Comparison of ENCODE assay signal across 8 cellular contexts in genomic region chr1:37794372-37795339, GRCh38. TPM values are rescaled to one million over a fixed set of nuclear protein-coding genes. Genes with fewer than 3 reads are reported as not detected.
DNase-seq lines count a peak whose midpoint lies in the region; ATAC-seq and TF ChIP-seq lines count a peak whose summit lies in the region.

No MANE protein-coding gene starts in this region.

- intact Hi-C loops in Right ventricle myocardium superior (cut with DNase I), result no loop called here
- intact Hi-C loops in cardiac septum (cut with DNase I), result no loop called here
- intact Hi-C loops in breast epithelium (cut with DNase I; ENCODE audit: low total_unique reads), result no loop called here

- DNase-seq in Right ventricle myocardium superior (no peak), cardiac septum (ENCODE audit: low spot score) (no peak), breast epithelium (ENCODE audit: low spot score in 2 of 2) (no peak), NCI-H2029 (lab: John Stamatoyannopoulos, UW) (no peak), 8988T (no peak)
- no peak for DNase-seq in natural killer cell treated with Interleukin-12 subunit alpha and Interleukin-12 subunit beta and Interleukin-15 and Interleukin-18, amount 100 ng/mL, for 72 hours (ENCODE audit: low spot score)

- H3K27me3 Mint-ChIP-seq in natural killer cell treated with Interleukin-12 subunit alpha and Interleukin-12 subunit beta and Interleukin-15 and Interleukin-18, amount 100 ng/mL, for 72 hours, result peaks cover 10 to 18% of the 10 kb centered on the region in 2 donors

- H3K27me3 ChIP-seq in breast epithelium, result no peaks in the 10 kb centered on the region

- peaks cover 33% of the 10 kb centered on the region for H3K36me3 ChIP-seq in KOPT-K1 (ENCODE audit: insufficient read depth, low read length)
- H3K36me3 ChIP-seq in breast epithelium, result no peaks in the 10 kb centered on the region

- H3K27ac ChIP-seq in KOPT-K1 (ENCODE audit: low read depth, low read length, poor library complexity, severe bottlenecking) (peak overlapping the region; percentile 56), breast epithelium (no peak overlapping the region)

- TF ChIP-seq POLR2A in breast epithelium (IDR thresholded peaks at IDR 0.05), result no peak

- peaks cover 7 to 15% of the 10 kb centered on the region in 2 donors for H3K4me1 Mint-ChIP-seq in natural killer cell treated with Interleukin-12 subunit alpha and Interleukin-12 subunit beta and Interleukin-15 and Interleukin-18, amount 100 ng/mL, for 72 hours (ENCODE audit: low read depth in 2 of 2)

- H3K4me1 ChIP-seq in breast epithelium, result peaks cover 6 to 7% of the 10 kb centered on the region in 2 donors

- no peak overlapping the region for H3K27ac Mint-ChIP-seq in natural killer cell treated with Interleukin-12 subunit alpha and Interleukin-12 subunit beta and Interleukin-15 and Interleukin-18, amount 100 ng/mL, for 72 hours

- no peaks in the 10 kb centered on the region for H3K9me3 Mint-ChIP-seq in natural killer cell treated with Interleukin-12 subunit alpha and Interleukin-12 subunit beta and Interleukin-15 and Interleukin-18, amount 100 ng/mL, for 72 hours

- no peaks in the 10 kb centered on the region for H3K36me3 Mint-ChIP-seq in natural killer cell treated with Interleukin-12 subunit alpha and Interleukin-12 subunit beta and Interleukin-15 and Interleukin-18, amount 100 ng/mL, for 72 hours

- ATAC-seq in Right ventricle myocardium superior (ENCODE audit: poor library complexity), result peak; percentile 18
- ATAC-seq in natural killer cell treated with Interleukin-12 subunit alpha and Interleukin-12 subunit beta and Interleukin-15 and Interleukin-18, amount 100 ng/mL, for 72 hours, result peak; percentile 48 to 60
- ATAC-seq in GM21423 (IDR thresholded peaks at IDR 0.05; ENCODE audit: unreplicated experiment), result no peak

- TF ChIP-seq CTCF in breast epithelium (IDR thresholded peaks at IDR 0.05), result no peak

- peak overlapping the region; percentile 47 to 84 (median 61) for H3K4me3 ChIP-seq in breast epithelium

- H3K9me3 ChIP-seq in KOPT-K1 (ENCODE audit: insufficient read depth, low read length, poor library complexity, severe bottlenecking) (no peaks in the 10 kb centered on the region), breast epithelium (no peaks in the 10 kb centered on the region)

- peak overlapping the region; percentile 81 for H3K4me3 Mint-ChIP-seq in natural killer cell treated with Interleukin-12 subunit alpha and Interleukin-12 subunit beta and Interleukin-15 and Interleukin-18, amount 100 ng/mL, for 72 hours

RNA-seq across cellular contexts. Expression of gene MANEAL, which starts 1.0 kb away (rescaled TPM):
- total RNA-seq in Right ventricle myocardium superior, result 0.91 TPM
- 2.1 TPM for total RNA-seq in cardiac septum
- 1 to 10 TPM in 2 of 3 donors, under 1 TPM in 1; 0.64 to 3.7 (median 2.9) TPM for total RNA-seq in breast epithelium
- 1 to 10 TPM; 2.8 to 9.0 TPM for total RNA-seq in natural killer cell treated with Interleukin-12 subunit alpha and Interleukin-12 subunit beta and Interleukin-15 and Interleukin-18, amount 100 ng/mL, for 72 hours

RNA-seq across cellular contexts. Expression of gene C1orf122, which starts 12.9 kb away (rescaled TPM):
- total RNA-seq in Right ventricle myocardium superior (52.2 TPM), cardiac septum (52.1 TPM), breast epithelium (10 to 100 TPM; 58.5 to 64.6 (median 58.9) TPM)
- total RNA-seq in natural killer cell treated with Interleukin-12 subunit alpha and Interleukin-12 subunit beta and Interleukin-15 and Interleukin-18, amount 100 ng/mL, for 72 hours, result 10 to 100 TPM; 29.2 to 33.3 TPM

RNA-seq across cellular contexts. Expression of gene YRDC, which starts 13.4 kb away (rescaled TPM):
- total RNA-seq in Right ventricle myocardium superior, result 4.5 TPM
- 6.3 TPM for total RNA-seq in cardiac septum
- 10 to 100 TPM; 11.6 to 19.3 (median 12.5) TPM for total RNA-seq in breast epithelium
- 10 to 100 TPM; 72.0 to 82.9 TPM for total RNA-seq in natural killer cell treated with Interleukin-12 subunit alpha and Interleukin-12 subunit beta and Interleukin-15 and Interleukin-18, amount 100 ng/mL, for 72 hours

RNA-seq across cellular contexts. Expression of gene EPHA10, which starts 29.7 kb away (rescaled TPM):
- 0.13 TPM for total RNA-seq in Right ventricle myocardium superior
- not detected for total RNA-seq in cardiac septum
- 1 to 10 TPM in 1 of 3 donors, under 1 TPM in 1, not detected in 1; 0.73 to 2.6 TPM for total RNA-seq in breast epithelium
- total RNA-seq in natural killer cell treated with Interleukin-12 subunit alpha and Interleukin-12 subunit beta and Interleukin-15 and Interleukin-18, amount 100 ng/mL, for 72 hours, result not detected
